2 cellular contexts compared by ENCODE assay signal in genomic region chr21:41198647-41199046, GRCh38. TPM values are rescaled to one million over a fixed set of nuclear protein-coding genes. Genes with fewer than 3 reads are reported as not detected.
"Had no signal": no experiment of that assay in that cellular context is flagged by ENCODE, and none has a peak within 500 bp of the region (broad histone marks: within the 10 kb centered on the region; RNA-seq: fewer than 3 reads in every experiment).

No MANE protein-coding gene starts in this region.

RNA-seq across cellular contexts. Expression of gene BACE2, which starts 30.7 kb away (rescaled TPM):
- total RNA-seq: OCI-LY7, SJCRH30 had no signal
